In genomic region chr12:87329076-87329863, GRCh38 we compare ENCODE assay signal across 20 cellular contexts.
DNase-seq lines count a peak whose midpoint lies in the region; ATAC-seq, FAIRE-seq and TF ChIP-seq lines count a peak whose summit lies in the region.
"Had no signal": no experiment of that assay in that cellular context is flagged by ENCODE, and none has a peak within 500 bp of the region (broad histone marks: within the 10 kb centered on the region; RNA-seq: fewer than 3 reads in every experiment).

No MANE protein-coding gene starts in this region.

- POLR2A ChIA-PET in A549 (lab: Yijun Ruan, JAX) = no interaction called here
- POLR2A ChIA-PET in CD8-positive, alpha-beta memory T cell (lab: Charles Lee) = no interaction called here

- H3K27me3 ChIP-seq in gastroesophageal sphincter = no peaks in the 10 kb centered on the region
- H3K27me3 ChIP-seq in CD8-positive, alpha-beta memory T cell (ENCODE audit: insufficient read depth, low read length, poor library complexity, severe bottlenecking) = no peaks in the 10 kb centered on the region
- H3K27me3 ChIP-seq: BLaER1 had no signal

- no peak for TF ChIP-seq POLR2A in A549 (IDR thresholded peaks at IDR 0.05; ENCODE audit: low read length)
- no peak for TF ChIP-seq POLR2A in gastroesophageal sphincter (IDR thresholded peaks at IDR 0.05)

- H3K4me3 Mint-ChIP-seq in CD8-positive, alpha-beta memory T cell = no peak overlapping the region
- H3K4me3 Mint-ChIP-seq in stimulated activated memory B cell treated with anti-CD40 and anti-IgM and Interleukin-4, amounts not matched to agents 10 μg/mL and 1 μg/mL and 100 μg/mL, for 72 hours = no peak overlapping the region
- H3K4me3 Mint-ChIP-seq: CD14-positive monocyte; CD4-positive, alpha-beta memory T cell; HFFc6 had no signal

- H3K4me3 ChIP-seq in A549 (no peak overlapping the region), fibroblast of the aortic adventitia (ENCODE audit: low read depth, low read length) (no peak overlapping the region), gastroesophageal sphincter (no peak overlapping the region)
- no peak overlapping the region for H3K4me3 ChIP-seq in CD8-positive, alpha-beta memory T cell (ENCODE audit: low read length)
- H3K4me3 ChIP-seq: BLaER1 had no signal

- no peak for TF ChIP-seq CTCF in A549 (IDR thresholded peaks at IDR 0.05)
- no peak for TF ChIP-seq CTCF in fibroblast of the aortic adventitia (IDR thresholded peaks at IDR 0.05; ENCODE audit: insufficient read depth, low read length)
- TF ChIP-seq CTCF in omental fat pad (IDR thresholded peaks at IDR 0.05) = no peak
- no peak for TF ChIP-seq CTCF in gastroesophageal sphincter (IDR thresholded peaks at IDR 0.05)

- DNase-seq in A549 (ENCODE audit: low read depth in 1 of 2, low spot score in 1 of 2) (no peak), amniotic epithelial cell (ENCODE audit: low read depth) (peak; percentile 16), fibroblast of the aortic adventitia (ENCODE audit: low read depth) (peak; percentile 74), omental fat pad (ENCODE audit: low spot score) (no peak), OCI-M2 (lab: John Stamatoyannopoulos, UW; ENCODE audit: unreplicated experiment) (no peak)
- DNase-seq in CD8-positive, alpha-beta memory T cell = no peak
- DNase-seq: Calu3; CD4-positive, alpha-beta memory T cell; DMS79 treated with DMSO at 0.1 percent for 48 hours; GF-D8; GOT3; H7; HFFc6 had no signal

- no peaks in the 10 kb centered on the region for H3K27me3 Mint-ChIP-seq in CD8-positive, alpha-beta memory T cell
- no peaks in the 10 kb centered on the region for H3K27me3 Mint-ChIP-seq in stimulated activated memory B cell treated with anti-CD40 and anti-IgM and Interleukin-4, amounts not matched to agents 10 μg/mL and 1 μg/mL and 100 μg/mL, for 72 hours
- H3K27me3 Mint-ChIP-seq: CD4-positive, alpha-beta memory T cell had no signal

- ATAC-seq in A549 = no peak
- peak; percentile 64 for ATAC-seq in omental fat pad (ENCODE audit: low FRiP score)
- no peak for ATAC-seq in gastroesophageal sphincter
- no peak for ATAC-seq in stimulated activated memory B cell treated with anti-CD40 and anti-IgM and Interleukin-4, amounts not matched to agents 10 μg/mL and 1 μg/mL and 100 μg/mL, for 72 hours
- ATAC-seq: HCT116, HepG2 had no signal

- no peaks in the 10 kb centered on the region for H3K36me3 ChIP-seq in gastroesophageal sphincter
- no peaks in the 10 kb centered on the region for H3K36me3 ChIP-seq in CD8-positive, alpha-beta memory T cell (ENCODE audit: insufficient read depth, low read length)
- H3K36me3 ChIP-seq: BLaER1 had no signal

- H3K36me3 Mint-ChIP-seq in CD8-positive, alpha-beta memory T cell = no peaks in the 10 kb centered on the region
- H3K36me3 Mint-ChIP-seq in stimulated activated memory B cell treated with anti-CD40 and anti-IgM and Interleukin-4, amounts not matched to agents 10 μg/mL and 1 μg/mL and 100 μg/mL, for 72 hours = no peaks in the 10 kb centered on the region
- H3K36me3 Mint-ChIP-seq: CD14-positive monocyte; CD4-positive, alpha-beta memory T cell had no signal

- FAIRE-seq in A549 (lab: Jason Lieb, UNC) = peak; percentile 36
- FAIRE-seq: HepG2 had no signal

- no peak for TF ChIP-seq RAD21 in A549 (conservative IDR thresholded peaks at IDR 0.05 in 1 of 2, IDR thresholded peaks at IDR 0.05 in 1 of 2)

- TF ChIP-seq EP300 in A549 (IDR thresholded peaks at IDR 0.05) = no peak
- TF ChIP-seq EP300 in gastroesophageal sphincter (IDR thresholded peaks at IDR 0.05) = no peak

- no peak overlapping the region for H3K27ac Mint-ChIP-seq in CD8-positive, alpha-beta memory T cell
- H3K27ac Mint-ChIP-seq in stimulated activated memory B cell treated with anti-CD40 and anti-IgM and Interleukin-4, amounts not matched to agents 10 μg/mL and 1 μg/mL and 100 μg/mL, for 72 hours = no peak overlapping the region
- H3K27ac Mint-ChIP-seq: CD14-positive monocyte; CD4-positive, alpha-beta memory T cell; HFFc6 had no signal

- CTCF ChIA-PET in A549 (lab: Yijun Ruan, JAX) = no interaction called here
- CTCF ChIA-PET in CD8-positive, alpha-beta memory T cell (lab: Charles Lee) = no interaction called here

- H3K9me3 Mint-ChIP-seq in CD8-positive, alpha-beta memory T cell = peaks cover 0 to 8% (median 2%) of the 10 kb centered on the region in 5 donors
- no peaks in the 10 kb centered on the region for H3K9me3 Mint-ChIP-seq in stimulated activated memory B cell treated with anti-CD40 and anti-IgM and Interleukin-4, amounts not matched to agents 10 μg/mL and 1 μg/mL and 100 μg/mL, for 72 hours

- H3K4me2 ChIP-seq in A549 = no peak overlapping the region
- H3K4me2 ChIP-seq: BLaER1 had no signal

- no peaks in the 10 kb centered on the region for H3K4me1 Mint-ChIP-seq in CD8-positive, alpha-beta memory T cell
- H3K4me1 Mint-ChIP-seq in stimulated activated memory B cell treated with anti-CD40 and anti-IgM and Interleukin-4, amounts not matched to agents 10 μg/mL and 1 μg/mL and 100 μg/mL, for 72 hours = no peaks in the 10 kb centered on the region
- H3K4me1 Mint-ChIP-seq: CD14-positive monocyte; CD4-positive, alpha-beta memory T cell had no signal

- H3K9me3 ChIP-seq in A549 (no peaks in the 10 kb centered on the region), gastroesophageal sphincter (no peaks in the 10 kb centered on the region)
- H3K9me3 ChIP-seq in CD8-positive, alpha-beta memory T cell (ENCODE audit: low read length) = no peaks in the 10 kb centered on the region
- H3K9me3 ChIP-seq: BLaER1 had no signal

- WGBS in A549 (ENCODE audit: missing lambda C conversion rate) = 92% methylated on average over 2 of the region's 2 CpGs
- WGBS in gastroesophageal sphincter (ENCODE audit: low coverage in 1 of 2), 2 donors = 58 to 74% methylated on average over 2 of the region's 2 CpGs

- H3K4me1 ChIP-seq in A549 (no peaks in the 10 kb centered on the region), gastroesophageal sphincter (no peaks in the 10 kb centered on the region)
- no peaks in the 10 kb centered on the region for H3K4me1 ChIP-seq in CD8-positive, alpha-beta memory T cell (ENCODE audit: insufficient read depth, low read length)

- H3K27ac ChIP-seq in A549 = no peak overlapping the region
- H3K27ac ChIP-seq in gastroesophageal sphincter = no peak overlapping the region
- no peak overlapping the region for H3K27ac ChIP-seq in CD8-positive, alpha-beta memory T cell (ENCODE audit: low read depth, low read length)
- H3K27ac ChIP-seq: 22Rv1, BLaER1 had no signal

TF ChIP-seq in A549, 52 proteins besides CTCF, POLR2A, EP300 and RAD21:
- TF ChIP-seq GATA3 (IDR thresholded peaks at IDR 0.05; ENCODE audit: borderline replicate concordance) = no peak
- TF ChIP-seq ZFP36 (IDR thresholded peaks at IDR 0.05; ENCODE audit: borderline replicate concordance, partially characterized antibody) = no peak
- no peak for TF ChIP-seq TP53 (CRISPR knock-in tag; IDR thresholded peaks at IDR 0.05)
- TF ChIP-seq ZSCAN20 (CRISPR knock-in tag; IDR thresholded peaks at IDR 0.05) = no peak
- no peak for TF ChIP-seq HOXA7 (CRISPR knock-in tag; IDR thresholded peaks at IDR 0.05)
- no peak for TF ChIP-seq RFX5 (IDR thresholded peaks at IDR 0.05)
- TF ChIP-seq CHD2 (IDR thresholded peaks at IDR 0.05; ENCODE audit: low read length, partially characterized antibody) = no peak
- no peak for TF ChIP-seq FOSB (CRISPR knock-in tag; IDR thresholded peaks at IDR 0.05)
- no peak for TF ChIP-seq E2F6 (IDR thresholded peaks at IDR 0.05; ENCODE audit: borderline replicate concordance, low read depth)
- no peak for TF ChIP-seq NPAS2 (CRISPR knock-in tag; IDR thresholded peaks at IDR 0.05; ENCODE audit: borderline replicate concordance)
- TF ChIP-seq NFE2L2 (conservative IDR thresholded peaks at IDR 0.05; ENCODE audit: low read length) = no peak
- TF ChIP-seq MAX (IDR thresholded peaks at IDR 0.05) = no peak
- TF ChIP-seq FOXS1 (CRISPR knock-in tag; IDR thresholded peaks at IDR 0.05) = no peak
- no peak for TF ChIP-seq EHF (CRISPR knock-in tag; IDR thresholded peaks at IDR 0.05)
- TF ChIP-seq TFCP2L1 (CRISPR knock-in tag; IDR thresholded peaks at IDR 0.05) = no peak

Comparison
In these comparisons a context has a peak if more than half of its experiments do, and no peak if none do; other contexts are left out.
1. DNase-seq: peak in amniotic epithelial cell (single experiment) and fibroblast of the aortic adventitia (single experiment); none in A549 (0 of 2), omental fat pad (single experiment), CD8-positive, alpha-beta memory T cell (0 of 5) and OCI-M2 (single experiment).